In genomic region chr1:56585985-56586384, GRCh38 we compare ENCODE assay signal across 15 cellular contexts. TPM values are rescaled to one million over a fixed set of nuclear protein-coding genes. Genes with fewer than 3 reads are reported as not detected.
DNase-seq lines count a peak whose midpoint lies in the region; ATAC-seq and TF ChIP-seq lines count a peak whose summit lies in the region.
"Had no signal": no experiment of that assay in that cellular context is flagged by ENCODE, and none has a peak within 500 bp of the region (broad histone marks: within the 10 kb centered on the region; RNA-seq: fewer than 3 reads in every experiment).

No MANE protein-coding gene starts in this region.

- H3K4me1 ChIP-seq in foreskin keratinocyte (no peaks in the 10 kb centered on the region), ovary (ENCODE audit: insufficient read depth) (peaks cover 1% of the 10 kb centered on the region)
- H3K4me1 ChIP-seq: BLaER1 treated with 17β-estradiol and CSF1 and Interleukin-3, amounts not matched to agents 10 nM and 100 nM had no signal

- no peaks in the 10 kb centered on the region for H3K9me3 ChIP-seq in ovary

- H3K27me3 ChIP-seq in foreskin keratinocyte: no peaks in the 10 kb centered on the region
- no peaks in the 10 kb centered on the region for H3K27me3 ChIP-seq in ovary

- DNase-seq in HCEC 1CT (peak; percentile 24), NCI-H446 treated with DMSO at 0.1 percent for 48 hours (lab: John Stamatoyannopoulos, UW) (peak; percentile 6), foreskin keratinocyte (no peak), NCI-H2029 treated with DMSO at 0.1 percent for 48 hours (lab: John Stamatoyannopoulos, UW) (no peak), ovary (no peak), NCI-H82 treated with DMSO at 0.1 percent for 48 hours (lab: John Stamatoyannopoulos, UW; ENCODE audit: unreplicated experiment) (no peak)
- DNase-seq: NCI-H1930, NCI-H510A, SHP77 treated with DMSO at 0.1 percent for 48 hours, T-helper 1 cell had no signal

- TF ChIP-seq POLR2A in ovary (IDR thresholded peaks at IDR 0.05): no peak

- TF ChIP-seq EP300 in ovary (IDR thresholded peaks at IDR 0.05): no peak

- WGBS in ovary, 3 donors: 65 to 73% (median 73%) methylated on average over 5 of the region's 5 CpGs

- no peak overlapping the region for H3K4me3 ChIP-seq in ovary
- H3K4me3 ChIP-seq: BLaER1 treated with 17β-estradiol and CSF1 and Interleukin-3, amounts not matched to agents 10 nM and 100 nM had no signal

- no peak overlapping the region for H3K27ac ChIP-seq in 22Rv1
- no peak overlapping the region for H3K27ac ChIP-seq in foreskin keratinocyte
- H3K27ac ChIP-seq in ovary: no peak overlapping the region
- H3K27ac ChIP-seq: BLaER1 treated with 17β-estradiol and CSF1 and Interleukin-3, amounts not matched to agents 10 nM and 100 nM; KMS-11 had no signal

- no peaks in the 10 kb centered on the region for H3K36me3 ChIP-seq in ovary
- H3K36me3 ChIP-seq: BLaER1 treated with 17β-estradiol and CSF1 and Interleukin-3, amounts not matched to agents 10 nM and 100 nM had no signal

- ATAC-seq in foreskin keratinocyte (no peak), HG02938 (IDR thresholded peaks at IDR 0.05; ENCODE audit: unreplicated experiment) (no peak)
- ATAC-seq: SK-N-SH treated with all-trans-retinoic acid at 6 μM for 48 hours had no signal

- intact Hi-C loops in ovary (cut with DNase I): loop anchor here (2.0 to 10.0 kb wide), 6 partner anchors 871 to 1441 kb away; no protein-coding TSS in a partner anchor

- TF ChIP-seq CTCF in 22Rv1 (IDR thresholded peaks at IDR 0.05) (peak; percentile 6; the same call in 1 of the 2 replicates), foreskin keratinocyte (conservative IDR thresholded peaks at IDR 0.05) (peak; percentile 6), ovary (IDR thresholded peaks at IDR 0.05) (no peak)

RNA-seq across cellular contexts. Expression of gene PLPP3, which starts 6.6 kb away (rescaled TPM):
- 1.5 and 1.6 TPM in 2 replicates for total RNA-seq in foreskin keratinocyte
- polyA plus RNA-seq in foreskin keratinocyte: 0.65 and 0.68 TPM in 2 replicates
- 100 to 1,000 TPM in 4 of 7 donors, 10 to 100 TPM in 3; 51.4 to 183 (median 125) TPM for total RNA-seq in ovary
- polyA plus RNA-seq in ovary: 100 to 1,000 TPM; 121 to 188 TPM

RNA-seq across cellular contexts. Expression of gene PRKAA2, which starts 59.1 kb away (rescaled TPM):
- total RNA-seq in foreskin keratinocyte (0.18 and 0.20 TPM in 2 replicates), ovary (1 to 10 TPM; 2.4 to 5.4 (median 3.8) TPM)
- polyA plus RNA-seq in foreskin keratinocyte (0.02 and 0.03 TPM in 2 replicates), ovary (1 to 10 TPM in 1 of 2 donors, under 1 TPM in 1; 0.81 to 2.9 TPM)

Comparison
In these comparisons a context has a peak if more than half of its experiments do, and no peak if none do; other contexts are left out.
1. CTCF ChIP-seq: peak in 22Rv1 (single experiment) and foreskin keratinocyte (single experiment); none in ovary (0 of 3).
2. DNase-seq: peak in HCEC 1CT (single experiment) and NCI-H446 treated with DMSO at 0.1 percent for 48 hours (single experiment); none in foreskin keratinocyte (0 of 2), NCI-H2029 treated with DMSO at 0.1 percent for 48 hours (single experiment), ovary (0 of 5) and NCI-H82 treated with DMSO at 0.1 percent for 48 hours (single experiment).
3. RNA of gene PLPP3, which starts 6.6 kb away (total RNA-seq): 51.4 to 183 TPM in ovary; 1.5 to 1.6 TPM in foreskin keratinocyte; every median in the first group is over 10 times any median in the second.